8 cellular contexts compared by ENCODE assay signal in the genomic region with DNA sequence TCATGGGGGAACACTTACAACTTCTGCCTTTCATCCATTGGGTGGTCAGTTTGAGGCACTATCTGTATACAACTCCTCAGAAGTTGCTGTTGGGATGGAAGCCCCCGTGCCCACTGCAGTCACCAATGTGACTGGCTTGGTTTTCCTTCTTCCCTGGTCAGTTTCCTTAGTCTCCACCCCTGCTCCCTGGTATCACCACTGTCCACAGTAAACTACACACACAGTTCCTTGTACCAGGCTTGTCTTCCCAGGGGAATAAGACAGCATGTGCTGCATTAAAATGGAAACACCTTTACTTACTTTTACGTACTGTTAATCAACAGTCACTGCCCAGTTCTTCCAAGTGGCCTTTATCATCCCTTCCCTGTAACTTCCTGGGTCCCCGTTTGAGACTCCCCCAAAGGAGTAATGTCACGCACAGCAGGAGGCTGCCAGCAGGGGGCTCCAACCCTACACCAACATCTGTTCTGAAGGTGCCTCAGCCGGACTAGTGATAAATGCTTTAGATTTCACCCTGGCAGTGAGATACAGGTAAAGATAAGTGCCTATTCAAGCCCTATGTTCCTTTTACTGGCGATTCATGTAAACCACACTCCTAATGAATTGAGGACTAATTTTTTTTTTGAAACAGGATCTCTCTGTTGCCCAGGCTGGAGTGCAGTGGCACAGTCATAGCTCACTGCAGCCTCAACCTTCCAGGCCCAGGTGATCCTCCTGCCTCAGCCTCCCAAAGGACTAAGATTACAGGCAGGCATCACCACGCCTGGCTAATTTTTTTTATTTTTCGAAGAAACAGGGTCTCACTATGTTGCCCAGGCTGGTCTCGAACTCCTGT. TPM values are rescaled to one million over a fixed set of nuclear protein-coding genes. Genes with fewer than 3 reads are reported as not detected.
DNase-seq lines count a peak whose midpoint lies in the region; ATAC-seq and TF ChIP-seq lines count a peak whose summit lies in the region.

No MANE protein-coding gene starts in this region.

- H3K9me3 ChIP-seq in SJSA1 (replicated peaks) (no peaks in the 10 kb centered on the region), psoas muscle (no peaks in the 10 kb centered on the region), vagina (no peaks in the 10 kb centered on the region)

- H3K27ac ChIP-seq in SJSA1 (no peak overlapping the region), psoas muscle (no peak overlapping the region), vagina (no peak overlapping the region)

- ATAC-seq in HG03045 (IDR thresholded peaks at IDR 0.05; ENCODE audit: unreplicated experiment) (peak; percentile 50), psoas muscle (peak; percentile 52 to 85 (median 76)), GM19324 (IDR thresholded peaks at IDR 0.05; ENCODE audit: low FRiP score, unreplicated experiment) (no peak)

- H3K27me3 ChIP-seq in SJSA1 (replicated peaks) (no peaks in the 10 kb centered on the region), psoas muscle (ENCODE audit: insufficient read depth in 3 of 3, low read length in 2 of 3) (no peaks in the 10 kb centered on the region), vagina (no peaks in the 10 kb centered on the region)

- H3K36me3 ChIP-seq in SJSA1 (no peaks in the 10 kb centered on the region), psoas muscle (ENCODE audit: insufficient read depth in 1 of 2, low read depth in 1 of 2) (no peaks in the 10 kb centered on the region), vagina (no peaks in the 10 kb centered on the region)

- H3K4me3 ChIP-seq in SJSA1 (no peak overlapping the region), psoas muscle (no peak overlapping the region), vagina (no peak overlapping the region)

- intact Hi-C loops in head of caudate nucleus (cut with DNase I) (loop anchor here (10.0 kb wide), 1 partner anchor 259 kb away; no protein-coding TSS in a partner anchor), psoas muscle (cut with DNase I) (loop anchor here (5.0 to 10.0 kb wide), 3 partner anchors 67 to 262 kb away; partner anchors contain the start of gene LCOR (in 1 of the 2)), vagina (cut with DNase I) (no loop called here)

- TF ChIP-seq CTCF in psoas muscle (IDR thresholded peaks at IDR 0.05) (peak; percentile 66), vagina (IDR thresholded peaks at IDR 0.05) (peak in 2 of 3 experiments; percentile 35 to 45)

- no peaks in the 10 kb centered on the region; the same call in 1 of the 2 replicates for H3K4me1 ChIP-seq in SJSA1 (replicated peaks)
- no peaks in the 10 kb centered on the region for H3K4me1 ChIP-seq in psoas muscle
- no peaks in the 10 kb centered on the region for H3K4me1 ChIP-seq in vagina

- TF ChIP-seq POLR2A in vagina (IDR thresholded peaks at IDR 0.05): no peak

- 58 to 65% (median 62%) methylated on average over 9 of the region's 9 CpGs for whole genome bisulfite sequencing in psoas muscle, 3 donors

- DNase-seq in DMS114 treated with DMSO at 0.1 percent for 48 hours (lab: John Stamatoyannopoulos, UW; ENCODE audit: unreplicated experiment) (peak; percentile 35), SJSA1 (ENCODE audit: low read depth in 1 of 2, low spot score in 2 of 2) (peak; percentile 55 to 69), head of caudate nucleus (peak; percentile 26 to 86 (median 71)), psoas muscle (peak; percentile 54 to 77), vagina (ENCODE audit: extremely low spot score in 2 of 2) (no peak)
- DNase-seq in activated gamma-delta T cell treated with anti-CD3 and anti-CD28 coated beads, Interleukin-2, amount 50 U/mL, for 16 hours (ENCODE audit: low read depth): peak; percentile 70

RNA-seq across cellular contexts. Expression of gene PIK3AP1, which starts 45.3 kb away (rescaled TPM):
- total RNA-seq in SJSA1 (2014; rRNA removed; shearing (Covaris generic)): 0.41 and 0.95 TPM in 2 replicates
- total RNA-seq in psoas muscle: 1 to 10 TPM; 1.4 to 3.5 (median 2.6) TPM
- polyA plus RNA-seq in psoas muscle: 1 to 10 TPM in 1 of 3 donors, under 1 TPM in 2; 0.17 to 8.6 (median 0.43) TPM
- total RNA-seq in vagina: 5.9 TPM

Comparison
In these comparisons a context has a peak if more than half of its experiments do, and no peak if none do; other contexts are left out.
1. DNase-seq: peak in DMS114 treated with DMSO at 0.1 percent for 48 hours (single experiment), SJSA1 (2 of 2), activated gamma-delta T cell treated with anti-CD3 and anti-CD28 coated beads, Interleukin-2, amount 50 U/mL, for 16 hours (single experiment), head of caudate nucleus (42 of 42) and psoas muscle (2 of 2); none in vagina (0 of 2).